In genomic region chr6:29705389-29706231, GRCh38 we compare ENCODE assay signal across 8 cellular contexts. TPM values are rescaled to one million over a fixed set of nuclear protein-coding genes. Genes with fewer than 3 reads are reported as not detected.
DNase-seq lines count a peak whose midpoint lies in the region; ATAC-seq and TF ChIP-seq lines count a peak whose summit lies in the region.

No MANE protein-coding gene starts in this region.

- DNase-seq in Calu3 (peak; percentile 64), HK-2 (ENCODE audit: unreplicated experiment) (peak; percentile 21), heart right ventricle (peak in 1 of 2 donors; percentile 52), retina (peak; percentile 51)
- no peak for DNase-seq in activated effector memory CD4-positive, alpha-beta T cell treated with Interleukin-2 at 50 U/mL for 16 hours

- no peaks in the 10 kb centered on the region for H3K36me3 Mint-ChIP-seq in Calu3 (ENCODE audit: insufficient read depth, unreplicated experiment)

- H3K4me1 ChIP-seq in heart right ventricle, result peaks cover 0 to 16% (median 0%) of the 10 kb centered on the region in 9 donors

- H3K27ac Mint-ChIP-seq in Calu3 (ENCODE audit: unreplicated experiment), result no peak overlapping the region

- peak; percentile 71 for TF ChIP-seq CTCF in Calu3 (IDR thresholded peaks at IDR 0.05; ENCODE audit: unreplicated experiment)
- TF ChIP-seq CTCF in VCaP (conservative IDR thresholded peaks at IDR 0.05), result peak; percentile 44
- TF ChIP-seq CTCF in heart right ventricle (IDR thresholded peaks at IDR 0.05), result peak in 8 of 9 donors; percentile 29 to 78 (median 66)

- H3K4me3 ChIP-seq in heart right ventricle, result no peak overlapping the region

- ATAC-seq in heart right ventricle (peak in 5 of 8 donors; percentile 40 to 71 (median 67)), GM21576 (IDR thresholded peaks at IDR 0.05; ENCODE audit: unreplicated experiment) (no peak), GM18909 (IDR thresholded peaks at IDR 0.05; ENCODE audit: poor library complexity, unreplicated experiment) (no peak)

- H3K27ac ChIP-seq in VCaP (no peak overlapping the region), heart right ventricle (no peak overlapping the region)

- H3K27me3 ChIP-seq in heart right ventricle, result peaks cover 0 to 45% (median 16%) of the 10 kb centered on the region in 7 donors

- no peak overlapping the region for H3K4me3 Mint-ChIP-seq in Calu3 (ENCODE audit: low read depth, unreplicated experiment)

- H3K9me3 Mint-ChIP-seq in Calu3 (ENCODE audit: low read depth, unreplicated experiment), result no peaks in the 10 kb centered on the region

- WGBS in heart right ventricle, 2 donors, result 24 to 31% methylated on average over 10 of the region's 10 CpGs

- no peaks in the 10 kb centered on the region for H3K36me3 ChIP-seq in heart right ventricle

- CTCF ChIA-PET in Calu3 (lab: Charles Lee), result interaction anchor here (0.5 to 0.9 kb wide), 3 partner anchors 12 to 1221 kb away, joined by 3 to 4 read pairs (median 4); no protein-coding TSS in a partner anchor

- H3K9me3 ChIP-seq in heart right ventricle, result no peaks in the 10 kb centered on the region

- H3K27me3 Mint-ChIP-seq in Calu3 (ENCODE audit: unreplicated experiment), result peaks cover 61% of the 10 kb centered on the region

- no TSS peak for BruUV-seq in Calu3 (replicated peaks; lab: Mats Ljungman, UMichigan)

- intact Hi-C loops in Calu3 (cut with micrococcal nuclease; ENCODE audit: unreplicated experiment) (loop anchor here (1.0 to 5.0 kb wide), 4 partner anchors 33 to 307 kb away; no protein-coding TSS in a partner anchor), heart right ventricle (cut with DNase I) (loop anchor here in 9 of 10 donors (1.0 to 10.0 kb wide), 9 partner anchors 47 to 309 kb away; no protein-coding TSS in a partner anchor)

- H3K4me1 Mint-ChIP-seq in Calu3 (ENCODE audit: low read depth, unreplicated experiment), result peaks cover 8% of the 10 kb centered on the region

RNA-seq across cellular contexts. Expression of gene HLA-F, which starts 17.6 kb away (rescaled TPM):
- 57.9 and 119 TPM in 2 replicates for total RNA-seq in Calu3 (2022)
- total RNA-seq in heart right ventricle, result 100 to 1,000 TPM in 1 of 10 donors, 10 to 100 TPM in 9; 24.0 to 191 (median 31.6) TPM
- polyA plus RNA-seq in heart right ventricle, result 100 to 1,000 TPM in 1 of 2 donors, 10 to 100 TPM in 1; 61.7 to 105 TPM

RNA-seq across cellular contexts. Expression of gene ZFP57, which starts 24.7 kb away (rescaled TPM):
- total RNA-seq in Calu3 (2022), result 0.83 TPM in 1 of 2 replicates, not detected in the other
- 10 to 100 TPM in 1 of 10 donors, 1 to 10 TPM in 2, under 1 TPM in 1, not detected in 6; 0.53 to 14.7 (median 6.0) TPM for total RNA-seq in heart right ventricle
- under 1 TPM in 1 of 2 donors, not detected in 1; 0.06 TPM for polyA plus RNA-seq in heart right ventricle

RNA-seq across cellular contexts. Expression of gene MOG, which starts 48.7 kb away (rescaled TPM):
- total RNA-seq in Calu3 (2022) (not detected in 2 replicates), heart right ventricle (10 to 100 TPM in 2 of 10 donors, 1 to 10 TPM in 8; 1.6 to 13.6 (median 3.2) TPM)
- 1 to 10 TPM in 1 of 2 donors, under 1 TPM in 1; 0.19 to 3.1 TPM for polyA plus RNA-seq in heart right ventricle

Comparison
In these comparisons a context has a peak if more than half of its experiments do, and no peak if none do; other contexts are left out.
1. ATAC-seq: peak in heart right ventricle (5 of 8); none in GM21576 (single experiment) and GM18909 (single experiment).
2. Peak in every context shown above with its lines, with median percentiles within 50 percentile points of each other: CTCF ChIP-seq.